Comparison of ENCODE assay signal across 1 cellular context in the genomic region with DNA sequence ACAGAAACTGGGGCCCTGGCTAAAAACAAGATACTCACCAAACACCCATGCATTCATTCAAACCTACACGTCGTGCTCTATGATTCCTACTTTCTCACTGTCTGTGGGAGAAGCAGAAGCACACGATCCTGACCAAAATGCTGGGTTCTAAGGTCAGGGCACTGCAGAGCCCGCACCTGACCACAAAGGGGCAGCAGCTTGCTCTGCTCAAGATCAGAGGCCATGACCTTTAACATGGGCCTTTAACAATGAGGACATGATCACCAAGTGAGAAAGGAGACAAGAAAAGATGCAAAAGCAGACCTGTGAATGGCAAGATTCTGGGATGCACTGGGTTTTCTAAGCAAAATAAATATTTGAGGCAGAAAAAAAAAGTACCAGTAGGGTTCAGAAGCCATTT.
TF ChIP-seq lines count a peak whose summit lies in the region.

No MANE protein-coding gene starts in this region.

TF ChIP-seq in GM23338, 12 proteins besides CTCF, POLR2A, EP300 and RAD21 (continued from another document):
- TF ChIP-seq, protein P1, sequence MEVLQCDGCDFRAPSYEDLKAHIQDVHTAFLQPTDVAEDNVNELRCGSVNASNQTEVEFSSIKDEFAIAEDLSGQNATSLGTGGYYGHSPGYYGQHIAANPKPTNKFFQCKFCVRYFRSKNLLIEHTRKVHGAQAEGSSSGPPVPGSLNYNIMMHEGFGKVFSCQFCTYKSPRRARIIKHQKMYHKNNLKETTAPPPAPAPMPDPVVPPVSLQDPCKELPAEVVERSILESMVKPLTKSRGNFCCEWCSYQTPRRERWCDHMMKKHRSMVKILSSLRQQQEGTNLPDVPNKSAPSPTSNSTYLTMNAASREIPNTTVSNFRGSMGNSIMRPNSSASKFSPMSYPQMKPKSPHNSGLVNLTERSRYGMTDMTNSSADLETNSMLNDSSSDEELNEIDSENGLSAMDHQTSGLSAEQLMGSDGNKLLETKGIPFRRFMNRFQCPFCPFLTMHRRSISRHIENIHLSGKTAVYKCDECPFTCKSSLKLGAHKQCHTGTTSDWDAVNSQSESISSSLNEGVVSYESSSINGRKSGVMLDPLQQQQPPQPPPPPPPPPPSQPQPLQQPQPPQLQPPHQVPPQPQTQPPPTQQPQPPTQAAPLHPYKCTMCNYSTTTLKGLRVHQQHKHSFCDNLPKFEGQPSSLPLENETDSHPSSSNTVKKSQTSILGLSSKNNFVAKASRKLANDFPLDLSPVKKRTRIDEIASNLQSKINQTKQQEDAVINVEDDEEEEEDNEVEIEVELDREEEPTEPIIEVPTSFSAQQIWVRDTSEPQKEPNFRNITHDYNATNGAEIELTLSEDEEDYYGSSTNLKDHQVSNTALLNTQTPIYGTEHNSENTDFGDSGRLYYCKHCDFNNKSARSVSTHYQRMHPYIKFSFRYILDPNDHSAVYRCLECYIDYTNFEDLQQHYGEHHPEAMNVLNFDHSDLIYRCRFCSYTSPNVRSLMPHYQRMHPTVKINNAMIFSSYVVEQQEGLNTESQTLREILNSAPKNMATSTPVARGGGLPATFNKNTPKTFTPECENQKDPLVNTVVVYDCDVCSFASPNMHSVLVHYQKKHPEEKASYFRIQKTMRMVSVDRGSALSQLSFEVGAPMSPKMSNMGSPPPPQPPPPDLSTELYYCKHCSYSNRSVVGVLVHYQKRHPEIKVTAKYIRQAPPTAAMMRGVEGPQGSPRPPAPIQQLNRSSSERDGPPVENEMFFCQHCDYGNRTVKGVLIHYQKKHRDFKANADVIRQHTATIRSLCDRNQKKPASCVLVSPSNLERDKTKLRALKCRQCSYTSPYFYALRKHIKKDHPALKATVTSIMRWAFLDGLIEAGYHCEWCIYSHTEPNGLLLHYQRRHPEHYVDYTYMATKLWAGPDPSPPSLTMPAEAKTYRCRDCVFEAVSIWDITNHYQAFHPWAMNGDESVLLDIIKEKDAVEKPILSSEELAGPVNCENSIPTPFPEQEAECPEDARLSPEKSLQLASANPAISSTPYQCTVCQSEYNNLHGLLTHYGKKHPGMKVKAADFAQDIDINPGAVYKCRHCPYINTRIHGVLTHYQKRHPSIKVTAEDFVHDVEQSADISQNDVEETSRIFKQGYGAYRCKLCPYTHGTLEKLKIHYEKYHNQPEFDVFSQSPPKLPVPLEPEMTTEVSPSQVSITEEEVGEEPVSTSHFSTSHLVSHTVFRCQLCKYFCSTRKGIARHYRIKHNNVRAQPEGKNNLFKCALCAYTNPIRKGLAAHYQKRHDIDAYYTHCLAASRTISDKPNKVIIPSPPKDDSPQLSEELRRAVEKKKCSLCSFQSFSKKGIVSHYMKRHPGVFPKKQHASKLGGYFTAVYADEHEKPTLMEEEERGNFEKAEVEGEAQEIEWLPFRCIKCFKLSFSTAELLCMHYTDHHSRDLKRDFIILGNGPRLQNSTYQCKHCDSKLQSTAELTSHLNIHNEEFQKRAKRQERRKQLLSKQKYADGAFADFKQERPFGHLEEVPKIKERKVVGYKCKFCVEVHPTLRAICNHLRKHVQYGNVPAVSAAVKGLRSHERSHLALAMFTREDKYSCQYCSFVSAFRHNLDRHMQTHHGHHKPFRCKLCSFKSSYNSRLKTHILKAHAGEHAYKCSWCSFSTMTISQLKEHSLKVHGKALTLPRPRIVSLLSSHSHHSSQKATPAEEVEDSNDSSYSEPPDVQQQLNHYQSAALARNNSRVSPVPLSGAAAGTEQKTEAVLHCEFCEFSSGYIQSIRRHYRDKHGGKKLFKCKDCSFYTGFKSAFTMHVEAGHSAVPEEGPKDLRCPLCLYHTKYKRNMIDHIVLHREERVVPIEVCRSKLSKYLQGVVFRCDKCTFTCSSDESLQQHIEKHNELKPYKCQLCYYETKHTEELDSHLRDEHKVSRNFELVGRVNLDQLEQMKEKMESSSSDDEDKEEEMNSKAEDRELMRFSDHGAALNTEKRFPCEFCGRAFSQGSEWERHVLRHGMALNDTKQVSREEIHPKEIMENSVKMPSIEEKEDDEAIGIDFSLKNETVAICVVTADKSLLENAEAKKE (CRISPR knock-in tag; IDR thresholded peaks at IDR 0.05) = no peak
- no peak for TF ChIP-seq NANOG (IDR thresholded peaks at IDR 0.05; ENCODE audit: borderline replicate concordance)
- no peak for TF ChIP-seq POLR2AphosphoS5 (IDR thresholded peaks at IDR 0.05; ENCODE audit: low read depth)
- TF ChIP-seq JUNB (IDR thresholded peaks at IDR 0.05; ENCODE audit: unreplicated experiment) = no peak
